In genomic region chr11:36447947-36448346, GRCh38 we compare ENCODE assay signal across 15 cellular contexts.
DNase-seq lines count a peak whose midpoint lies in the region; ATAC-seq, FAIRE-seq and TF ChIP-seq lines count a peak whose summit lies in the region.
"Had no signal": no experiment of that assay in that cellular context is flagged by ENCODE, and none has a peak within 500 bp of the region (broad histone marks: within the 10 kb centered on the region; RNA-seq: fewer than 3 reads in every experiment).

No MANE protein-coding gene starts in this region.

- H2AK5ac ChIP-seq in H1 (ENCODE audit: low read depth, low read length): no peak overlapping the region

- H3K27ac ChIP-seq in H1 (ENCODE audit: low read depth, low read length): no peak overlapping the region
- H3K27ac ChIP-seq: HL-60 had no signal

- no peak overlapping the region for H3K4me2 ChIP-seq in H1 (ENCODE audit: insufficient read depth in 1 of 2, low read depth in 2 of 2, low read length in 2 of 2)

- no peaks in the 10 kb centered on the region for H3K4me1 ChIP-seq in H1 (replicated peaks in 1 of 4; ENCODE audit: control insufficient read depth in 3 of 4, insufficient read depth in 4 of 4, low read length in 3 of 4)

- H3K36me3 ChIP-seq in H1 (ENCODE audit: control insufficient read depth in 2 of 4, insufficient read depth in 4 of 4, low read length in 3 of 4): peaks cover 0 to 5% (median under 1%) of the 10 kb centered on the region in 4 experiments; a peak in 2 of 8 replicates

- TF ChIP-seq CTCF in H1 (IDR thresholded peaks at IDR 0.05; ENCODE audit: control extremely low read depth in 1 of 3, insufficient read depth in 1 of 3, low read depth in 1 of 3, low read length in 3 of 3): no peak

- H3K27me3 ChIP-seq in H1 (replicated peaks in 1 of 4; ENCODE audit: control insufficient read depth in 3 of 4, extremely low read depth in 1 of 4, insufficient read depth in 3 of 4, low read length in 3 of 4): no peaks in the 10 kb centered on the region

- POLR2A ChIA-PET in H1 (lab: Charles Lee; ENCODE audit: partially characterized antibody): no interaction called here

- H3K9me3 ChIP-seq in H1 (ENCODE audit: insufficient read depth in 2 of 2, low read depth in 1 of 2, low read length in 1 of 2): no peaks in the 10 kb centered on the region

- H2BK15ac ChIP-seq in H1 (ENCODE audit: low read length): no peak overlapping the region

- ATAC-seq in stimulated activated effector memory CD8-positive, alpha-beta T cell treated with anti-CD3 and anti-CD28 coated beads, Interleukin-12 subunit alpha, Interleukin-12 subunit beta, amount 100 ng/mL, for 72 hours: no peak
- ATAC-seq in GM21825 (IDR thresholded peaks at IDR 0.05; ENCODE audit: unreplicated experiment): no peak
- ATAC-seq: naive thymus-derived CD8-positive, alpha-beta T cell had no signal

- no peaks in the 10 kb centered on the region for H4K20me1 ChIP-seq in H1 (replicated peaks in 1 of 2; ENCODE audit: control insufficient read depth in 1 of 2, insufficient read depth in 2 of 2, low read length in 2 of 2)

- no peak for FAIRE-seq in H1 (lab: Jason Lieb, UNC)

- H4K5ac ChIP-seq in H1 (ENCODE audit: insufficient read length, low read depth, low read length): no peak overlapping the region

- no peak overlapping the region for H4K91ac ChIP-seq in H1 (replicated peaks; ENCODE audit: insufficient read length, low read length)

- WGBS in H1 (ENCODE audit: extremely low coverage in 1 of 2, insufficient coverage in 1 of 2, insufficient read length in 1 of 2, insufficient replicate concordance in 2 of 2, low coverage in 1 of 2, low lambda C conversion rate in 2 of 2, missing lambda C conversion rate in 1 of 2), 2 experiments: 84% methylated on average over 7 of the region's 8 CpGs; no CpG with 5 or more reads in 1 of the 2 experiments

- H2AFZ ChIP-seq in H1 (ENCODE audit: low read length): no peak overlapping the region

- peaks cover 84% of the 10 kb centered on the region for H3K4me1 Mint-ChIP-seq in stimulated activated effector memory CD8-positive, alpha-beta T cell treated with anti-CD3 and anti-CD28 coated beads, Interleukin-12 subunit alpha, Interleukin-12 subunit beta, amount 100 ng/mL, for 72 hours

- H3K18ac ChIP-seq in H1 (ENCODE audit: extremely low read depth, low read length): no peak overlapping the region

- H4K8ac ChIP-seq in H1 (ENCODE audit: extremely low read depth, insufficient read depth, low read length): no peak overlapping the region

- H2BK20ac ChIP-seq in H1 (ENCODE audit: low read length): no peak overlapping the region

- H3K23ac ChIP-seq in H1 (ENCODE audit: insufficient read length): no peak overlapping the region

- no peaks in the 10 kb centered on the region for H3K9me3 Mint-ChIP-seq in stimulated activated effector memory CD8-positive, alpha-beta T cell treated with anti-CD3 and anti-CD28 coated beads, Interleukin-12 subunit alpha, Interleukin-12 subunit beta, amount 100 ng/mL, for 72 hours
- H3K9me3 Mint-ChIP-seq: activated naive CD8-positive, alpha-beta T cell treated with anti-CD3 and anti-CD28 coated beads for 36 hours; naive thymus-derived CD8-positive, alpha-beta T cell had no signal

- TF ChIP-seq EP300 in H1 (IDR thresholded peaks at IDR 0.05; ENCODE audit: borderline replicate concordance in 1 of 2, low read depth in 2 of 2, low read length in 2 of 2): no peak

- H3K4ac ChIP-seq in H1 (replicated peaks; ENCODE audit: insufficient read length, low read depth, low read length): no peak overlapping the region

- DNase-seq in LoVo (ENCODE audit: low spot score) (peak; percentile 48), NCI-H510A treated with DMSO at 0.1 percent for 48 hours (lab: John Stamatoyannopoulos, UW) (peak; percentile 28), H1 (ENCODE audit: low read depth in 1 of 2, low spot score in 2 of 2) (no peak), HuH-7.5 (ENCODE audit: low spot score) (no peak)
- no peak for DNase-seq in stimulated activated effector memory CD8-positive, alpha-beta T cell treated with anti-CD3 and anti-CD28 coated beads, Interleukin-12 subunit alpha, Interleukin-12 subunit beta, amount 100 ng/mL, for 72 hours (ENCODE audit: low spot score in 2 of 2)
- no peak for DNase-seq in activated CD4-positive, alpha-beta T cell treated with anti-CD3 and anti-CD28 coated beads for 4 hours
- DNase-seq: activated CD4-positive, alpha-beta T cell treated with anti-CD3 and anti-CD28 coated beads for 48 hours; activated naive CD8-positive, alpha-beta T cell treated with anti-CD3 and anti-CD28 coated beads for 36 hours; DMS79 treated with DMSO at 0.1 percent for 48 hours; effector CD8-positive, alpha-beta T cell; Kasumi-1; naive thymus-derived CD8-positive, alpha-beta T cell; NCI-H2081 had no signal

- H3K36me3 Mint-ChIP-seq in stimulated activated effector memory CD8-positive, alpha-beta T cell treated with anti-CD3 and anti-CD28 coated beads, Interleukin-12 subunit alpha, Interleukin-12 subunit beta, amount 100 ng/mL, for 72 hours: peaks cover 98% of the 10 kb centered on the region
- H3K36me3 Mint-ChIP-seq: activated naive CD8-positive, alpha-beta T cell treated with anti-CD3 and anti-CD28 coated beads for 36 hours; naive thymus-derived CD8-positive, alpha-beta T cell had no signal

- H3K56ac ChIP-seq in H1 (replicated peaks; ENCODE audit: insufficient read length, low read depth, low read length): no peak overlapping the region

- H3K79me2 ChIP-seq in H1 (ENCODE audit: control insufficient read depth in 1 of 2, insufficient read depth in 2 of 2, low read length in 2 of 2): no peaks in the 10 kb centered on the region

- H3K4me3 Mint-ChIP-seq in stimulated activated effector memory CD8-positive, alpha-beta T cell treated with anti-CD3 and anti-CD28 coated beads, Interleukin-12 subunit alpha, Interleukin-12 subunit beta, amount 100 ng/mL, for 72 hours: no peak overlapping the region
- H3K4me3 Mint-ChIP-seq: activated naive CD8-positive, alpha-beta T cell treated with anti-CD3 and anti-CD28 coated beads for 36 hours; naive thymus-derived CD8-positive, alpha-beta T cell had no signal

- CTCF ChIA-PET in H1 (lab: Charles Lee; ENCODE audit: partially characterized antibody): interaction anchor here (1.8 to 2.2 kb wide), 3 partner anchors 21 to 148 kb away, joined by 3 to 11 read pairs (median 5); no protein-coding TSS in a partner anchor

- no peak overlapping the region for H3K4me3 ChIP-seq in H1 (ENCODE audit: extremely low read depth in 1 of 4, insufficient read depth in 2 of 4, low read depth in 3 of 4, low read length in 4 of 4)

- no peak overlapping the region for H3K9ac ChIP-seq in H1 (replicated peaks in 1 of 4; ENCODE audit: extremely low read depth in 1 of 4, low read depth in 3 of 4, low read length in 3 of 4)

- peak overlapping the region; percentile 71 for H3K27ac Mint-ChIP-seq in stimulated activated effector memory CD8-positive, alpha-beta T cell treated with anti-CD3 and anti-CD28 coated beads, Interleukin-12 subunit alpha, Interleukin-12 subunit beta, amount 100 ng/mL, for 72 hours
- H3K27ac Mint-ChIP-seq: activated naive CD8-positive, alpha-beta T cell treated with anti-CD3 and anti-CD28 coated beads for 36 hours had no signal

- no peaks in the 10 kb centered on the region for H3K79me1 ChIP-seq in H1 (ENCODE audit: low read depth, low read length)

- H3K23me2 ChIP-seq in H1 (ENCODE audit: low read depth, low read length): no peaks in the 10 kb centered on the region

- no peak for TF ChIP-seq RAD21 in H1 (IDR thresholded peaks at IDR 0.05 in 1 of 2, conservative IDR thresholded peaks at IDR 0.05 in 1 of 2; ENCODE audit: low read depth in 2 of 2, low read length in 2 of 2)

- H3K14ac ChIP-seq in H1 (ENCODE audit: insufficient read length): no peak overlapping the region

- TF ChIP-seq POLR2A in H1 (IDR thresholded peaks at IDR 0.05; ENCODE audit: control extremely low read depth in 1 of 2, low read depth in 2 of 2, low read length in 2 of 2): no peak

- no peak overlapping the region for H2BK5ac ChIP-seq in H1 (ENCODE audit: low read depth, low read length)

- no peak overlapping the region for H2BK12ac ChIP-seq in H1 (ENCODE audit: low read depth, low read length)

- H2BK120ac ChIP-seq in H1 (replicated peaks; ENCODE audit: low read depth, low read length): no peak overlapping the region

TF ChIP-seq in H1, 55 proteins besides CTCF, POLR2A, EP300 and RAD21:
- TF ChIP-seq TEAD4 (IDR thresholded peaks at IDR 0.05; ENCODE audit: low read depth, low read length) (0 out of 2 replicates have a peak, but pooled peaks have one; percentile 24), SP4 (IDR thresholded peaks at IDR 0.05; ENCODE audit: low read length) (no peak), KDM5A (IDR thresholded peaks at IDR 0.05; ENCODE audit: low read length) (no peak), SUZ12 (IDR thresholded peaks at IDR 0.05; ENCODE audit: low read length) (no peak), TAF1 (IDR thresholded peaks at IDR 0.05; ENCODE audit: low read depth, low read length) (no peak)

Comparison
In these comparisons a context has a peak if more than half of its experiments do, and no peak if none do; other contexts are left out.
1. DNase-seq: peak in LoVo (single experiment) and NCI-H510A treated with DMSO at 0.1 percent for 48 hours (single experiment); none in H1 (0 of 2), stimulated activated effector memory CD8-positive, alpha-beta T cell treated with anti-CD3 and anti-CD28 coated beads, Interleukin-12 subunit alpha, Interleukin-12 subunit beta, amount 100 ng/mL, for 72 hours (0 of 2), HuH-7.5 (single experiment) and activated CD4-positive, alpha-beta T cell treated with anti-CD3 and anti-CD28 coated beads for 4 hours (0 of 2).